Comparison of ENCODE assay signal across 9 cellular contexts in genomic region chr1:27891196-27891889, GRCh38. TPM values are rescaled to one million over a fixed set of nuclear protein-coding genes. Genes with fewer than 3 reads are reported as not detected.
DNase-seq lines count a peak whose midpoint lies in the region; ATAC-seq and TF ChIP-seq lines count a peak whose summit lies in the region.
"Had no signal": no experiment of that assay in that cellular context is flagged by ENCODE, and none has a peak within 500 bp of the region (broad histone marks: within the 10 kb centered on the region; RNA-seq: fewer than 3 reads in every experiment).

No MANE protein-coding gene starts in this region.

- no peak overlapping the region for H3K4me3 ChIP-seq in skeletal muscle tissue (ENCODE audit: low read length in 3 of 3)

- H3K27ac ChIP-seq in skeletal muscle tissue (ENCODE audit: low read depth, low read length): peak overlapping the region; percentile 32

- peak overlapping the region; percentile 36 for H3K4me3 Mint-ChIP-seq in activated naive CD8-positive, alpha-beta T cell
- H3K4me3 Mint-ChIP-seq in endothelial cell (ENCODE audit: unreplicated experiment) (no peak overlapping the region), osteocyte (ENCODE audit: unreplicated experiment) (no peak overlapping the region)

- peaks cover 19% of the 10 kb centered on the region for H3K36me3 Mint-ChIP-seq in activated naive CD8-positive, alpha-beta T cell
- H3K36me3 Mint-ChIP-seq in endothelial cell (ENCODE audit: low read depth, unreplicated experiment) (peaks cover 32% of the 10 kb centered on the region), osteocyte (ENCODE audit: unreplicated experiment) (peaks cover 32% of the 10 kb centered on the region)

- H3K9ac ChIP-seq in skeletal muscle tissue (ENCODE audit: low read depth in 1 of 3, low read length in 3 of 3): no peak overlapping the region

- peak; percentile 56 for TF ChIP-seq POLR2A in GM18505 (IDR thresholded peaks at IDR 0.05; ENCODE audit: borderline replicate concordance, extremely low read depth, insufficient read depth, insufficient read length)

- no peak for DNase-seq in NCI-H2081 (lab: John Stamatoyannopoulos, UW)
- DNase-seq in endothelial cell (ENCODE audit: low spot score): no peak
- no peak for DNase-seq in NCI-H69 (lab: John Stamatoyannopoulos, UW)
- no peak for DNase-seq in osteocyte (ENCODE audit: extremely low spot score, unreplicated experiment)

- peaks cover 43 to 54% (median 52%) of the 10 kb centered on the region in 3 donors for H3K36me3 ChIP-seq in skeletal muscle tissue (ENCODE audit: control insufficient read depth in 3 of 3, insufficient read depth in 3 of 3, low read length in 3 of 3)

- H3K4me1 ChIP-seq in skeletal muscle tissue (ENCODE audit: control insufficient read depth in 3 of 3, insufficient read depth in 3 of 3, low read length in 3 of 3): no peaks in the 10 kb centered on the region

- peak overlapping the region; percentile 83 for H3K27ac Mint-ChIP-seq in activated naive CD8-positive, alpha-beta T cell
- H3K27ac Mint-ChIP-seq in endothelial cell (ENCODE audit: unreplicated experiment) (no peak overlapping the region), osteocyte (ENCODE audit: unreplicated experiment) (no peak overlapping the region)

- TF ChIP-seq CTCF in endothelial cell (IDR thresholded peaks at IDR 0.05; ENCODE audit: unreplicated experiment) (no peak), osteocyte (IDR thresholded peaks at IDR 0.05) (no peak)

- no peaks in the 10 kb centered on the region for H3K9me3 Mint-ChIP-seq in activated naive CD8-positive, alpha-beta T cell (ENCODE audit: low read depth)
- H3K9me3 Mint-ChIP-seq in endothelial cell (ENCODE audit: unreplicated experiment): no peaks in the 10 kb centered on the region
- H3K9me3 Mint-ChIP-seq in osteocyte (ENCODE audit: unreplicated experiment): no peaks in the 10 kb centered on the region

- no peaks in the 10 kb centered on the region for H3K27me3 Mint-ChIP-seq in activated naive CD8-positive, alpha-beta T cell
- H3K27me3 Mint-ChIP-seq in endothelial cell (ENCODE audit: unreplicated experiment): no peaks in the 10 kb centered on the region
- no peaks in the 10 kb centered on the region for H3K27me3 Mint-ChIP-seq in osteocyte (ENCODE audit: unreplicated experiment)

- H3K27me3 ChIP-seq in skeletal muscle tissue (ENCODE audit: control insufficient read depth in 3 of 3, insufficient read depth in 3 of 3, low read length in 3 of 3): no peaks in the 10 kb centered on the region

- no peaks in the 10 kb centered on the region for H3K9me3 ChIP-seq in skeletal muscle tissue (ENCODE audit: control insufficient read depth in 3 of 3, low read length in 3 of 3)

- no peak for ATAC-seq in GM18505 (IDR thresholded peaks at IDR 0.05; ENCODE audit: unreplicated experiment)
- ATAC-seq in HG03097 (IDR thresholded peaks at IDR 0.05; ENCODE audit: low FRiP score, unreplicated experiment): peak; percentile 47

- H3K4me1 Mint-ChIP-seq in activated naive CD8-positive, alpha-beta T cell (ENCODE audit: low read depth): peaks cover 55% of the 10 kb centered on the region
- H3K4me1 Mint-ChIP-seq in endothelial cell (ENCODE audit: unreplicated experiment) (no peaks in the 10 kb centered on the region), osteocyte (ENCODE audit: unreplicated experiment) (no peaks in the 10 kb centered on the region)

RNA-seq across cellular contexts. Expression of gene THEMIS2, which starts 19.0 kb away (rescaled TPM):
- total RNA-seq in skeletal muscle tissue: 4.7 TPM
- total RNA-seq in endothelial cell (ENCODE audit: unreplicated experiment): 9.6 TPM
- total RNA-seq in osteocyte: 3.7 and 4.0 TPM in 2 replicates

RNA-seq across cellular contexts. Expression of gene RPA2, which starts 23.0 kb away (rescaled TPM):
- total RNA-seq in skeletal muscle tissue (83.0 TPM), endothelial cell (ENCODE audit: unreplicated experiment) (34.6 TPM), osteocyte (20.4 and 21.3 TPM in 2 replicates)

RNA-seq across cellular contexts. Expression of gene SMPDL3B, which starts 43.5 kb away (rescaled TPM):
- total RNA-seq in skeletal muscle tissue (not detected), endothelial cell (ENCODE audit: unreplicated experiment) (3.3 TPM), osteocyte (not detected in 2 replicates)
- total RNA-seq: fibroblast of villous mesenchyme had no signal
